8 cellular contexts compared by ENCODE assay signal in genomic region chr3:38960953-38961622, GRCh38.
DNase-seq lines count a peak whose midpoint lies in the region; ATAC-seq and TF ChIP-seq lines count a peak whose summit lies in the region.

No MANE protein-coding gene starts in this region.

- peaks cover 0 to 3% of the 10 kb centered on the region in 2 donors for H3K27me3 Mint-ChIP-seq in T-cell
- H3K27me3 Mint-ChIP-seq in CD8-positive, alpha-beta memory T cell = peaks cover 0 to 2% of the 10 kb centered on the region in 2 donors

- H3K4me1 ChIP-seq in CD8-positive, alpha-beta memory T cell (ENCODE audit: insufficient read depth, low read length) = no peaks in the 10 kb centered on the region

- no peak overlapping the region for H3K4me3 Mint-ChIP-seq in T-cell
- H3K4me3 Mint-ChIP-seq in CD8-positive, alpha-beta memory T cell = no peak overlapping the region

- TF ChIP-seq POLR2A in erythroblast (IDR thresholded peaks at IDR 0.05; ENCODE audit: low read length) = no peak

- H3K9me3 Mint-ChIP-seq in T-cell = no peaks in the 10 kb centered on the region
- H3K9me3 Mint-ChIP-seq in CD8-positive, alpha-beta memory T cell = no peaks in the 10 kb centered on the region

- H3K4me1 Mint-ChIP-seq in T-cell = peaks cover 0 to 5% (median 3%) of the 10 kb centered on the region in 3 donors
- peaks cover 0 to 10% (median 0%) of the 10 kb centered on the region in 3 donors for H3K4me1 Mint-ChIP-seq in CD8-positive, alpha-beta memory T cell

- POLR2A ChIA-PET in T-cell (lab: Charles Lee) = no interaction called here
- POLR2A ChIA-PET in CD8-positive, alpha-beta memory T cell (lab: Charles Lee) = no interaction called here

- no peak overlapping the region for H3K27ac ChIP-seq in CD8-positive, alpha-beta memory T cell (ENCODE audit: low read depth, low read length)

- no peak overlapping the region for H3K27ac Mint-ChIP-seq in T-cell
- H3K27ac Mint-ChIP-seq in CD8-positive, alpha-beta memory T cell = no peak overlapping the region

- TF ChIP-seq CTCF in GM12875 (IDR thresholded peaks at IDR 0.05; ENCODE audit: borderline replicate concordance, insufficient read depth, low read depth, low read length) = peak; percentile 72; the same call in 1 of the 2 replicates

- no peak overlapping the region for H3K4me3 ChIP-seq in GM12875 (ENCODE audit: low read depth, low read length)
- no peak overlapping the region for H3K4me3 ChIP-seq in CD8-positive, alpha-beta memory T cell (ENCODE audit: low read length)

- H3K36me3 ChIP-seq in CD8-positive, alpha-beta memory T cell (ENCODE audit: insufficient read depth, low read length) = no peaks in the 10 kb centered on the region

- H3K36me3 Mint-ChIP-seq in T-cell = no peaks in the 10 kb centered on the region
- no peaks in the 10 kb centered on the region for H3K36me3 Mint-ChIP-seq in CD8-positive, alpha-beta memory T cell

- CTCF ChIA-PET in T-cell (lab: Charles Lee) = interaction anchor here in 1 of 2 donors (0.7 kb wide), 1 partner anchor 34 kb away, joined by 3 read pairs; no protein-coding TSS in a partner anchor
- CTCF ChIA-PET in CD8-positive, alpha-beta memory T cell (lab: Charles Lee) = interaction anchor here (1.4 kb wide), 1 partner anchor 440 kb away, joined by 4 read pairs; no protein-coding TSS in a partner anchor

- peak in 3 of 4 experiments; percentile 39 to 63 (median 41) for ATAC-seq in T-cell (replicated peaks in 1 of 4)
- no peak for ATAC-seq in HG02623 (IDR thresholded peaks at IDR 0.05; ENCODE audit: unreplicated experiment)

- no peaks in the 10 kb centered on the region for H3K9me3 ChIP-seq in CD8-positive, alpha-beta memory T cell (ENCODE audit: low read length)

- DNase-seq in AG08395 (ENCODE audit: low spot score) (peak; percentile 73), MV-4-11 (lab: John Stamatoyannopoulos, UW) (peak; percentile 69), T-cell (peak in 13 of 34 experiments; percentile 1 to 25 (median 14)), erythroblast (lab: John Stamatoyannopoulos, UW) (peak; percentile 25 to 44), myocyte (ENCODE audit: low read depth) (peak; percentile 51)
- no peak for DNase-seq in CD8-positive, alpha-beta memory T cell

- no peaks in the 10 kb centered on the region for H3K27me3 ChIP-seq in CD8-positive, alpha-beta memory T cell (ENCODE audit: insufficient read depth, low read length, poor library complexity, severe bottlenecking)

Comparison
In these comparisons a context has a peak if more than half of its experiments do, and no peak if none do; other contexts are left out.
1. DNase-seq: peak in AG08395 (single experiment), MV-4-11 (single experiment), erythroblast (2 of 2) and myocyte (single experiment); none in CD8-positive, alpha-beta memory T cell (0 of 5).